Comparison of ENCODE assay signal across 13 cellular contexts in genomic region chr1:110671323-110671722, GRCh38. TPM values are rescaled to one million over a fixed set of nuclear protein-coding genes. Genes with fewer than 3 reads are reported as not detected.
DNase-seq lines count a peak whose midpoint lies in the region; ATAC-seq, FAIRE-seq and TF ChIP-seq lines count a peak whose summit lies in the region.
"Had no signal": no experiment of that assay in that cellular context is flagged by ENCODE, and none has a peak within 500 bp of the region (broad histone marks: within the 10 kb centered on the region; RNA-seq: fewer than 3 reads in every experiment).

No MANE protein-coding gene starts in this region.

- no peak overlapping the region for H2AFZ ChIP-seq in OCI-LY3 (ENCODE audit: low read depth, low read length)
- H2AFZ ChIP-seq: GM23248 had no signal

- H3K9me3 ChIP-seq in OCI-LY3 (ENCODE audit: insufficient read depth, low read length) = no peaks in the 10 kb centered on the region

- peaks cover 57% of the 10 kb centered on the region for H3K36me3 ChIP-seq in OCI-LY3 (replicated peaks; ENCODE audit: low read depth, low read length)

- H3K27me3 ChIP-seq in OCI-LY3 (ENCODE audit: low read depth, low read length) = no peaks in the 10 kb centered on the region

- ATAC-seq in activated T-cell treated with anti-CD3 and anti-CD28 coated beads, Interleukin-2, amount 50 U/mL, for 72 hours (replicated peaks in 1 of 2) = no peak
- no peak for ATAC-seq in stimulated activated naive CD8-positive, alpha-beta T cell treated with anti-CD3 and anti-CD28 coated beads, Interleukin-15, amount 100 ng/mL, for 72 hours
- ATAC-seq in HG02642 (IDR thresholded peaks at IDR 0.05; ENCODE audit: poor library complexity, unreplicated experiment) = no peak

- H3K4me1 ChIP-seq in OCI-LY3 (ENCODE audit: low read length) = peaks cover 36% of the 10 kb centered on the region

- no peaks in the 10 kb centered on the region for H3K27me3 Mint-ChIP-seq in activated T-cell treated with anti-CD3 and anti-CD28 coated beads, Interleukin-2, amount 50 U/mL, for 72 hours (ENCODE audit: low read depth)
- H3K27me3 Mint-ChIP-seq in stimulated activated naive CD8-positive, alpha-beta T cell treated with anti-CD3 and anti-CD28 coated beads, Interleukin-15, amount 100 ng/mL, for 72 hours = no peaks in the 10 kb centered on the region

- no peak for DNase-seq in activated T-cell treated with anti-CD3 and anti-CD28 coated beads, Interleukin-2, amount 50 U/mL, for 72 hours
- DNase-seq in activated T-cell treated with anti-CD3 and anti-CD28 coated beads, Interleukin-2, amount 50 U/mL, for 48 hours = no peak
- peak in 1 of 2 donors; percentile 21 for DNase-seq in stimulated activated naive CD8-positive, alpha-beta T cell treated with anti-CD3 and anti-CD28 coated beads, Interleukin-15, amount 100 ng/mL, for 72 hours
- DNase-seq in HTR-8/SVneo (ENCODE audit: insufficient read length, low spot score) = no peak
- DNase-seq in NCI-H2081 treated with DMSO at 0.1 percent for 48 hours (lab: John Stamatoyannopoulos, UW) = no peak

- H3K36me3 Mint-ChIP-seq in activated T-cell treated with anti-CD3 and anti-CD28 coated beads, Interleukin-2, amount 50 U/mL, for 72 hours (ENCODE audit: insufficient read depth in 2 of 2) = peaks cover 24 to 26% of the 10 kb centered on the region in 2 donors

- H3K27ac ChIP-seq in OCI-LY3 (ENCODE audit: low read length) (peak overlapping the region; percentile 96), cingulate gyrus (ENCODE audit: low read depth, low read length) (peak overlapping the region; percentile 15)
- H3K27ac ChIP-seq: coronary artery, GM23248 had no signal

- peak overlapping the region; percentile 90 for H3K4me3 ChIP-seq in OCI-LY3 (ENCODE audit: low read length)
- H3K4me3 ChIP-seq: coronary artery, GM23248 had no signal

- H3K9ac ChIP-seq in OCI-LY3 (ENCODE audit: low read length) = peak overlapping the region; percentile 97
- H3K9ac ChIP-seq: GM23248 had no signal

- FAIRE-seq in HTR-8/SVneo (lab: Jason Lieb, UNC) = no peak
- FAIRE-seq: RCC 7860, small intestine had no signal

- H3K27ac Mint-ChIP-seq in activated T-cell treated with anti-CD3 and anti-CD28 coated beads, Interleukin-2, amount 50 U/mL, for 72 hours = peak overlapping the region; percentile 95
- H3K27ac Mint-ChIP-seq in stimulated activated naive CD8-positive, alpha-beta T cell treated with anti-CD3 and anti-CD28 coated beads, Interleukin-15, amount 100 ng/mL, for 72 hours = peak overlapping the region; percentile 97 to 99

- H3K4me2 ChIP-seq in OCI-LY3 (ENCODE audit: low read length) = peak overlapping the region; percentile 93

- peaks cover 95% of the 10 kb centered on the region for H3K79me2 ChIP-seq in OCI-LY3 (ENCODE audit: low read length)

- H4K20me1 ChIP-seq in OCI-LY3 (ENCODE audit: insufficient read depth, low read length) = peaks cover 58% of the 10 kb centered on the region

- TF ChIP-seq CTCF in OCI-LY3 (IDR thresholded peaks at IDR 0.05; ENCODE audit: low read depth, low read length) = no peak

- H3K4me1 Mint-ChIP-seq in activated T-cell treated with anti-CD3 and anti-CD28 coated beads, Interleukin-2, amount 50 U/mL, for 72 hours (ENCODE audit: low read depth) = peaks cover 51% of the 10 kb centered on the region
- peaks cover 39% of the 10 kb centered on the region for H3K4me1 Mint-ChIP-seq in stimulated activated naive CD8-positive, alpha-beta T cell treated with anti-CD3 and anti-CD28 coated beads, Interleukin-15, amount 100 ng/mL, for 72 hours

- H3K4me3 Mint-ChIP-seq in activated T-cell treated with anti-CD3 and anti-CD28 coated beads, Interleukin-2, amount 50 U/mL, for 72 hours = peak overlapping the region; percentile 89 to 98
- peak overlapping the region; percentile 93 to 99 for H3K4me3 Mint-ChIP-seq in stimulated activated naive CD8-positive, alpha-beta T cell treated with anti-CD3 and anti-CD28 coated beads, Interleukin-15, amount 100 ng/mL, for 72 hours

- H3K9me3 Mint-ChIP-seq in activated T-cell treated with anti-CD3 and anti-CD28 coated beads, Interleukin-2, amount 50 U/mL, for 72 hours = no peaks in the 10 kb centered on the region
- H3K9me3 Mint-ChIP-seq in stimulated activated naive CD8-positive, alpha-beta T cell treated with anti-CD3 and anti-CD28 coated beads, Interleukin-15, amount 100 ng/mL, for 72 hours = no peaks in the 10 kb centered on the region

RNA-seq across cellular contexts. Expression of gene KCNA3, which starts 3.4 kb away (rescaled TPM):
- total RNA-seq in activated T-cell treated with anti-CD3 and anti-CD28 coated beads, Interleukin-2, amount 50 U/mL, for 72 hours = 10 to 100 TPM; 23.5 to 48.3 TPM
- total RNA-seq: GM23248, HT1080 had no signal
